30 cellular contexts compared by ENCODE assay signal in genomic region chr12:132478433-132478803, GRCh38.
"Had no signal": no experiment of that assay in that cellular context is flagged by ENCODE, and none has a peak within 500 bp of the region (broad histone marks: within the 10 kb centered on the region; RNA-seq: fewer than 3 reads in every experiment).

No MANE protein-coding gene starts in this region.

- H3K4me1 Mint-ChIP-seq: brain had no signal

- H3K27ac ChIP-seq: VCaP had no signal

- DNase-seq: activated B cell treated with CpG ODN at 0.5 μM for 24 hours; activated CD4-positive, alpha-beta memory T cell treated with anti-CD3 and anti-CD28 coated beads for 36 hours; activated CD4-positive, alpha-beta T cell treated with anti-CD3 and anti-CD28 coated beads for 4 hours; activated CD4-positive, alpha-beta T cell treated with anti-CD3 and anti-CD28 coated beads, Interleukin-2, amount 50 U/mL, for 1 hour; activated CD4-positive, CD25-positive, alpha-beta regulatory T cell treated with anti-CD3 and anti-CD28 coated beads, Interleukin-2, amount 50 U/mL, for 72 hours; activated CD8-positive, alpha-beta memory T cell treated with anti-CD3 and anti-CD28 coated beads, Interleukin-2, amount 50 U/mL, for 4 hours; activated naive CD4-positive, alpha-beta T cell treated with anti-CD3 and anti-CD28 coated beads, Interleukin-2, amount 10 ng/mL, durations not matched to agents 7 days and 5 days; activated naive CD8-positive, alpha-beta T cell treated with anti-CD3 and anti-CD28 coated beads, Interleukin-2, amount 50 U/mL, for 24 hours; activated T-cell treated with anti-CD3 and anti-CD28 coated beads for 4 hours; activated T-cell treated with anti-CD3 and anti-CD28 coated beads, Interleukin-2, amount 50 U/mL, for 4 hours; anterior cingulate cortex; central memory CD4-positive, alpha-beta T cell; Karpas-422; KBM-7; NCI-H1048; NCI-H1105 treated with DMSO at 0.1 percent for 48 hours; NCI-H1436; NCI-H1694 treated with DMSO at 0.1 percent for 48 hours; NCI-H2029; NCI-H345; NCI-H524 treated with DMSO at 0.1 percent for 48 hours; RPMI8226; SW 1271; T-helper 1 cell; T-helper 2 cell; T-helper 9 cell had no signal

- ATAC-seq: activated T-cell treated with anti-CD3 and anti-CD28 coated beads, Interleukin-2, amount 50 U/mL, for 4 hours had no signal

- H3K4me3 Mint-ChIP-seq: activated B cell treated with CpG ODN at 0.5 μM for 24 hours; activated CD4-positive, alpha-beta memory T cell treated with anti-CD3 and anti-CD28 coated beads for 36 hours; activated naive CD4-positive, alpha-beta T cell treated with anti-CD3 and anti-CD28 coated beads, Interleukin-2, amount 10 ng/mL, durations not matched to agents 7 days and 5 days; activated naive CD8-positive, alpha-beta T cell; activated naive CD8-positive, alpha-beta T cell treated with anti-CD3 and anti-CD28 coated beads, Interleukin-2, amount 50 U/mL, for 24 hours; activated T-cell treated with anti-CD3 and anti-CD28 coated beads, Interleukin-2, amount 50 U/mL, for 4 hours; activated T-helper 1 cell treated with anti-CD3 and anti-CD28 coated beads, Interleukin-12 subunit alpha, Interleukin-12 subunit beta, Interleukin-2, Interleukin-4 antibody, amounts not matched to agents 30 ng/mL and 10 ng/mL and 1 ng/mL, durations not matched to agents 14 hours and 24 hours and 36 hours; brain had no signal

- H3K27ac Mint-ChIP-seq: activated B cell treated with CpG ODN at 0.5 μM for 24 hours; activated CD4-positive, alpha-beta memory T cell treated with anti-CD3 and anti-CD28 coated beads for 36 hours; activated naive CD4-positive, alpha-beta T cell treated with anti-CD3 and anti-CD28 coated beads, Interleukin-2, amount 10 ng/mL, durations not matched to agents 7 days and 5 days; activated naive CD8-positive, alpha-beta T cell; activated naive CD8-positive, alpha-beta T cell treated with anti-CD3 and anti-CD28 coated beads, Interleukin-2, amount 50 U/mL, for 24 hours; activated T-helper 1 cell treated with anti-CD3 and anti-CD28 coated beads, Interleukin-12 subunit alpha, Interleukin-12 subunit beta, Interleukin-2, Interleukin-4 antibody, amounts not matched to agents 30 ng/mL and 10 ng/mL and 1 ng/mL, durations not matched to agents 14 hours and 24 hours and 36 hours; brain had no signal

- H3K36me3 Mint-ChIP-seq: activated CD4-positive, alpha-beta memory T cell treated with anti-CD3 and anti-CD28 coated beads for 36 hours; activated naive CD8-positive, alpha-beta T cell had no signal

- H3K9me3 Mint-ChIP-seq: activated B cell treated with CpG ODN at 0.5 μM for 24 hours; activated CD4-positive, alpha-beta memory T cell treated with anti-CD3 and anti-CD28 coated beads for 36 hours; activated naive CD8-positive, alpha-beta T cell treated with anti-CD3 and anti-CD28 coated beads, Interleukin-2, amount 50 U/mL, for 24 hours; activated T-cell treated with anti-CD3 and anti-CD28 coated beads, Interleukin-2, amount 50 U/mL, for 4 hours; activated T-helper 1 cell treated with anti-CD3 and anti-CD28 coated beads, Interleukin-12 subunit alpha, Interleukin-12 subunit beta, Interleukin-2, Interleukin-4 antibody, amounts not matched to agents 30 ng/mL and 10 ng/mL and 1 ng/mL, durations not matched to agents 14 hours and 24 hours and 36 hours had no signal

- H3K27me3 Mint-ChIP-seq: activated B cell treated with CpG ODN at 0.5 μM for 24 hours; activated naive CD8-positive, alpha-beta T cell; activated naive CD8-positive, alpha-beta T cell treated with anti-CD3 and anti-CD28 coated beads, Interleukin-2, amount 50 U/mL, for 24 hours had no signal
